15 cellular contexts compared by ENCODE assay signal in genomic region chr11:63909621-63910506, GRCh38. TPM values are rescaled to one million over a fixed set of nuclear protein-coding genes. Genes with fewer than 3 reads are reported as not detected.
DNase-seq lines count a peak whose midpoint lies in the region; TF ChIP-seq lines count a peak whose summit lies in the region.
"Had no signal": no experiment of that assay in that cellular context is flagged by ENCODE, and none has a peak within 500 bp of the region (broad histone marks: within the 10 kb centered on the region; RNA-seq: fewer than 3 reads in every experiment).

No MANE protein-coding gene starts in this region.

- peak overlapping the region; percentile 30 for H3K4me3 Mint-ChIP-seq in neural progenitor cell
- H3K4me3 Mint-ChIP-seq: B cell had no signal

- peak overlapping the region; percentile 72 for H3K27ac Mint-ChIP-seq in neural progenitor cell
- H3K27ac Mint-ChIP-seq: B cell had no signal

- DNase-seq in DMS 273 (lab: John Stamatoyannopoulos, UW; ENCODE audit: unreplicated experiment) (peak; percentile 88), NCI-H524 (lab: John Stamatoyannopoulos, UW) (peak; percentile 64 to 90), dorsolateral prefrontal cortex (no peak), neural progenitor cell (ENCODE audit: low spot score) (peak; percentile 78), NOMO-1 treated with DMSO at 0.1 percent for 48 hours (lab: John Stamatoyannopoulos, UW; ENCODE audit: unreplicated experiment) (no peak), NCI-H526 treated with DMSO at 0.1 percent for 48 hours (lab: John Stamatoyannopoulos, UW) (no peak), GM13977 (ENCODE audit: low spot score) (no peak), KBM-7 (no peak)
- DNase-seq: activated CD4-positive, alpha-beta T cell treated with anti-CD3 and anti-CD28 coated beads for 4 hours; activated naive CD4-positive, alpha-beta T cell; NCI-H748 treated with DMSO at 0.1 percent for 48 hours; stimulated activated CD4-positive, alpha-beta T cell treated with anti-CD3 and anti-CD28 coated beads, Interleukin-15, amount 100 ng/mL, for 24 hours; stimulated activated CD8-positive, alpha-beta memory T cell treated with anti-CD3 and anti-CD28 coated beads, Interleukin-4, amount 100 ng/mL, for 48 hours; SW 1271 had no signal

- H3K36me3 ChIP-seq in neural progenitor cell = no peaks in the 10 kb centered on the region

- H3F3A ChIP-seq in neural progenitor cell (ENCODE audit: low read depth) = peaks cover 76% of the 10 kb centered on the region

- peak overlapping the region in 54 of 59 donors; percentile 11 to 97 (median 86) for H3K27ac ChIP-seq in dorsolateral prefrontal cortex
- H3K27ac ChIP-seq in neural progenitor cell = peak overlapping the region; percentile 77

- no peaks in the 10 kb centered on the region for H3K9me3 ChIP-seq in neural progenitor cell (ENCODE audit: low read depth)

- intact Hi-C loops in dorsolateral prefrontal cortex (cut with DNase I) = no loop called here

- in situ Hi-C loops in GM13977 (cut with MboI; ENCODE audit: low pct_unique_long_range_greater_than_20kb, low sequenced_read_pairs, unreplicated experiment) (no loop called here), KBM-7 (cut with MboI; ENCODE audit: low pct_unique_long_range_greater_than_20kb, low sequenced_read_pairs) (no loop called here)

- H3K4me3 ChIP-seq in dorsolateral prefrontal cortex (no peak overlapping the region), neural progenitor cell (peak overlapping the region; percentile 2)

- H3K4me1 Mint-ChIP-seq in neural progenitor cell = peaks cover 50% of the 10 kb centered on the region

- H3K27me3 Mint-ChIP-seq in neural progenitor cell (ENCODE audit: insufficient read depth, low read depth) = peaks cover 5% of the 10 kb centered on the region

- H3K9me3 Mint-ChIP-seq in neural progenitor cell = no peaks in the 10 kb centered on the region

- H4K20me1 ChIP-seq in neural progenitor cell (ENCODE audit: low read depth) = peaks cover 79% of the 10 kb centered on the region

- H3K27me3 ChIP-seq in dorsolateral prefrontal cortex = no peaks in the 10 kb centered on the region
- no peaks in the 10 kb centered on the region for H3K27me3 ChIP-seq in neural progenitor cell

- TF ChIP-seq CTCF in dorsolateral prefrontal cortex (IDR thresholded peaks at IDR 0.05 in 54 of 56, conservative IDR thresholded peaks at IDR 0.05 in 2 of 56; ENCODE audit: low read depth in 1 of 56, partially characterized antibody in 56 of 56) (no peak), neural progenitor cell (IDR thresholded peaks at IDR 0.05) (no peak), GM13977 (IDR thresholded peaks at IDR 0.05; ENCODE audit: extremely low read depth, insufficient read depth, missing control alignments) (no peak)

- H2AFZ ChIP-seq in neural progenitor cell (replicated peaks) = no peak overlapping the region

- H3K79me2 ChIP-seq in neural progenitor cell (ENCODE audit: low read depth) = peaks cover 28% of the 10 kb centered on the region

- H3K4me2 ChIP-seq in neural progenitor cell = peak overlapping the region; percentile 54

- H3K36me3 Mint-ChIP-seq in neural progenitor cell = peaks cover 11% of the 10 kb centered on the region

- peaks cover 58% of the 10 kb centered on the region for H3K4me1 ChIP-seq in neural progenitor cell

- H3K9ac ChIP-seq in neural progenitor cell = no peak overlapping the region

RNA-seq across cellular contexts. Expression of gene RCOR2, which starts 7.1 kb away (rescaled TPM):
- total RNA-seq in dorsolateral prefrontal cortex (10 to 100 TPM in 73 of 120 experiments, 1 to 10 TPM in 47; 4.7 to 20.2 (median 10.9) TPM), neural progenitor cell (ENCODE audit: low replicate concordance) (70.6 and 139 TPM in 2 replicates)
- total RNA-seq: B cell had no signal

RNA-seq across cellular contexts. Expression of gene NAA40, which starts 28.9 kb away (rescaled TPM):
- total RNA-seq in dorsolateral prefrontal cortex (10 to 100 TPM; 18.7 to 46.0 (median 26.4) TPM), neural progenitor cell (ENCODE audit: low replicate concordance) (38.7 and 40.4 TPM in 2 replicates)

Comparison
In these comparisons a context has a peak if more than half of its experiments do, and no peak if none do; other contexts are left out.
1. DNase-seq: peak in DMS 273 (single experiment), NCI-H524 (2 of 2) and neural progenitor cell (single experiment); none in dorsolateral prefrontal cortex (0 of 10), NOMO-1 treated with DMSO at 0.1 percent for 48 hours (single experiment), NCI-H526 treated with DMSO at 0.1 percent for 48 hours (single experiment), GM13977 (single experiment) and KBM-7 (single experiment).